Comparison of ENCODE assay signal across 8 cellular contexts in genomic region chr22:24554316-24555159, GRCh38. TPM values are rescaled to one million over a fixed set of nuclear protein-coding genes. Genes with fewer than 3 reads are reported as not detected.
DNase-seq lines count a peak whose midpoint lies in the region; ATAC-seq and TF ChIP-seq lines count a peak whose summit lies in the region.

GUCD1 (minus strand) TSS chr22:24555138; CDS start chr22:24554991, 147 bp downstream.

- no peaks in the 10 kb centered on the region for H3K27me3 ChIP-seq in transverse colon

- peak within 1 kb of the TSS; percentile 99 for H3K4me3 ChIP-seq in AG10803 (ENCODE audit: low read length)
- H3K4me3 ChIP-seq in fibroblast of mammary gland (ENCODE audit: control insufficient read depth, low read depth, low read length) = peak within 1 kb of the TSS; percentile 93
- H3K4me3 ChIP-seq in transverse colon = peak within 1 kb of the TSS; percentile 94 to 96 (median 95)

- in situ Hi-C loops in transverse colon (cut with MboI; ENCODE audit: low pct_ligation_motif_present in 1 of 4, low pct_unique_long_range_greater_than_20kb in 1 of 4, low sequenced_read_pairs in 3 of 4) = no loop called here

- no peaks in the 10 kb centered on the region for H3K9me3 Mint-ChIP-seq in nephron

- no peak for TF ChIP-seq CTCF in AG10803 (conservative IDR thresholded peaks at IDR 0.05; ENCODE audit: low read length)
- TF ChIP-seq CTCF in fibroblast of mammary gland (conservative IDR thresholded peaks at IDR 0.05; ENCODE audit: control insufficient read depth, insufficient read depth, low read depth, low read length) = no peak
- TF ChIP-seq CTCF in nephron (IDR thresholded peaks at IDR 0.05; ENCODE audit: unreplicated experiment in 3 of 3) = no peak
- no peak for TF ChIP-seq CTCF in transverse colon (IDR thresholded peaks at IDR 0.05)

- peak within 1 kb of the TSS; percentile 94 to 99 (median 95) for H3K27ac Mint-ChIP-seq in nephron

- H3K4me1 Mint-ChIP-seq in nephron = peaks cover 36% of the 10 kb centered on the region

- intact Hi-C loops in transverse colon (cut with DNase I; ENCODE audit: low total_unique reads) = no loop called here

- peak within 1 kb of the TSS; percentile 93 to 98 (median 96) for H3K4me3 Mint-ChIP-seq in nephron

- peaks cover 51 to 63% (median 61%) of the 10 kb centered on the region in 4 donors for H3K4me1 ChIP-seq in transverse colon

- DNase-seq in AG10803 (ENCODE audit: low read depth) (peak; percentile 37), M059J (ENCODE audit: low read depth) (peak; percentile 40), activated T-cell treated with anti-CD3 and anti-CD28 coated beads for 48 hours (ENCODE audit: low read depth) (peak; percentile 12), fibroblast of mammary gland (ENCODE audit: low read depth) (peak; percentile 47), transverse colon (peak; percentile 52)
- no peak for DNase-seq in effector CD8-positive, alpha-beta T cell (lab: John Stamatoyannopoulos, UW)

- TF ChIP-seq POLR2A in transverse colon (IDR thresholded peaks at IDR 0.05) = peak; percentile 94

- no peaks in the 10 kb centered on the region for H3K9me3 ChIP-seq in transverse colon

- H3K27me3 Mint-ChIP-seq in nephron (ENCODE audit: low read depth) = no peaks in the 10 kb centered on the region

- 0 to 1% methylated on average over 5 to 53 of the region's 64 CpGs for WGBS in transverse colon (ENCODE audit: low coverage in 1 of 2), 2 donors

- H3K36me3 ChIP-seq in transverse colon = peaks cover 0 to 5% (median 2%) of the 10 kb centered on the region in 4 donors

- ATAC-seq in GM19324 (IDR thresholded peaks at IDR 0.05; ENCODE audit: low FRiP score, unreplicated experiment) = peak; percentile 7

- TF ChIP-seq EP300 in transverse colon (IDR thresholded peaks at IDR 0.05; ENCODE audit: low read depth) = no peak

- peaks cover 29% of the 10 kb centered on the region for H3K36me3 Mint-ChIP-seq in nephron (ENCODE audit: low read depth)

- peak within 1 kb of the TSS; percentile 95 to 99 (median 98) for H3K27ac ChIP-seq in transverse colon

RNA-seq across cellular contexts. Expression of gene GUCD1, which starts in this region (rescaled TPM):
- total RNA-seq in M059J (2014; rRNA removed; shearing (Covaris generic)) = 71.2 and 104 TPM in 2 replicates
- 100 to 1,000 TPM in 3 of 4 donors, 10 to 100 TPM in 1; 56.7 to 498 (median 277) TPM for total RNA-seq in transverse colon
